In the genomic region with DNA sequence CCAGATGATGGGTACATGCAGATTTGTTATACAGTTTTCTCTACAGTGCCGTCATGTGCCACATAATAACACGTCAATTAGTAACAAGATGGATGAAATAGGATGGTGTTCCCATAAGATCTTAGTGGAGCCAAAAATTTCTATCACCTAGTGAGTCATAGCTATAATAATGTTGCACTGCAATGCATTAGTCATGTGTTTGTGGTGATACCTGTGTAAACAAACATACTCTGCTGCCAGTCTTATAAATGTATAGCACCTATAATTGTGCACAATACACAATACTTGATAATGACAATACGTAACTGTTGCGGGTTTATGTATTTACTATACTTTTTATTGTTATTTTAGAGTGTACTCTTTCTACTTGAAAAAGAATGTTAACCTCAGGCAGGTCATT, we compare ENCODE assay signal across 14 cellular contexts.
"Had no signal": no experiment of that assay in that cellular context is flagged by ENCODE, and none has a peak within 500 bp of the region (broad histone marks: within the 10 kb centered on the region; RNA-seq: fewer than 3 reads in every experiment).

No MANE protein-coding gene starts in this region.

- H3K9me3 ChIP-seq: ovary, upper lobe of right lung had no signal

- H3K4me1 ChIP-seq: upper lobe of right lung had no signal

- H3K4me3 ChIP-seq: coronary artery, hepatocyte, ovary, upper lobe of right lung had no signal

- H3K36me3 ChIP-seq: ovary, upper lobe of right lung had no signal

- H3K27ac ChIP-seq: coronary artery, hepatocyte, ovary, upper lobe of right lung had no signal

- ATAC-seq: activated CD4-positive, CD25-positive, alpha-beta regulatory T cell treated with anti-CD3 and anti-CD28 coated beads, Interleukin-2, amount 50 U/mL, for 24 hours; left ventricle myocardium superior; upper lobe of right lung had no signal

- H3K27me3 ChIP-seq: hepatocyte, ovary, upper lobe of right lung had no signal

- DNase-seq: activated naive CD4-positive, alpha-beta T cell treated with anti-CD3 and anti-CD28 coated beads, Interleukin-2, amount 10 ng/mL, durations not matched to agents 7 days and 5 days; caudate nucleus; effector CD4-positive, alpha-beta T cell; kidney; left ventricle myocardium superior; mesendoderm; nephron progenitor cell; ovary; stimulated activated CD4-positive, alpha-beta T cell treated with anti-CD3 and anti-CD28 coated beads, Interleukin-2, amount 100 ng/mL, for 48 hours; stimulated activated naive CD4-positive, alpha-beta T cell treated with Interleukin-2 at 50 U/mL for 16 hours; upper lobe of right lung had no signal
